Comparison of ENCODE assay signal across 8 cellular contexts in genomic region chr5:177875013-177875906, GRCh38.
DNase-seq lines count a peak whose midpoint lies in the region; ATAC-seq, FAIRE-seq and TF ChIP-seq lines count a peak whose summit lies in the region.
"Not testable (repeated sequence)": the region's sequence is repeated elsewhere in the genome, so short reads cannot be mapped to it uniquely, and the experiment has no call there.

No MANE protein-coding gene starts in this region.

- not testable (repeated sequence) for FAIRE-seq in A549 (lab: Jason Lieb, UNC)

- POLR2A ChIA-PET in A549 (lab: Yijun Ruan, JAX): not testable (repeated sequence)

- intact Hi-C loops in left cardiac atrium (cut with DNase I): not testable (repeated sequence)

- DNase-seq in A549 (ENCODE audit: low read depth in 1 of 2, low spot score in 1 of 2) (peak in 1 of 2 experiments; percentile 4), left cardiac atrium (peak; percentile 19)
- DNase-seq in astrocyte of the spinal cord (ENCODE audit: low read depth, low spot score); osteoblast (ENCODE audit: insufficient read length, low spot score, missing footprints): not testable (repeated sequence)

- TF ChIP-seq RAD21 in A549 (conservative IDR thresholded peaks at IDR 0.05 in 1 of 2, IDR thresholded peaks at IDR 0.05 in 1 of 2): not testable (repeated sequence)

- not testable (repeated sequence) for TF ChIP-seq CTCF in A549 (IDR thresholded peaks at IDR 0.05); OCI-LY3 (IDR thresholded peaks at IDR 0.05; ENCODE audit: low read depth, low read length); astrocyte of the spinal cord (IDR thresholded peaks at IDR 0.05; ENCODE audit: low read depth, low read length); osteoblast (IDR thresholded peaks at IDR 0.05; ENCODE audit: extremely low read depth, low read depth, low read length)

- WGBS in A549 (ENCODE audit: missing lambda C conversion rate): 25% methylated on average over 4 of the region's 57 CpGs

- H3K27me3 ChIP-seq in OCI-LY3 (ENCODE audit: low read depth, low read length); osteoblast (ENCODE audit: insufficient read depth, low read length): not testable (repeated sequence)

- not testable (repeated sequence) for H4K20me1 ChIP-seq in OCI-LY3 (ENCODE audit: insufficient read depth, low read length); osteoblast (ENCODE audit: insufficient read depth, low read length)

- ATAC-seq in A549: peak; percentile 94 to 95
- peak; percentile 94 for ATAC-seq in GM18511 (IDR thresholded peaks at IDR 0.05; ENCODE audit: unreplicated experiment)
- peak; percentile 57 for ATAC-seq in GM21717 (IDR thresholded peaks at IDR 0.05; ENCODE audit: unreplicated experiment)
- peak; percentile 96 for ATAC-seq in HG03139 (IDR thresholded peaks at IDR 0.05; ENCODE audit: unreplicated experiment)
- peak; percentile 96 to 97 for ATAC-seq in left cardiac atrium

- H3K36me3 ChIP-seq in OCI-LY3 (replicated peaks; ENCODE audit: low read depth, low read length); osteoblast (ENCODE audit: insufficient read depth, low read length): not testable (repeated sequence)

- TF ChIP-seq EP300 in A549 (IDR thresholded peaks at IDR 0.05): not testable (repeated sequence)

- not testable (repeated sequence) for TF ChIP-seq POLR2A in A549 (IDR thresholded peaks at IDR 0.05; ENCODE audit: low read length)

- not testable (repeated sequence) for H3K79me2 ChIP-seq in OCI-LY3 (ENCODE audit: low read length); osteoblast (ENCODE audit: insufficient read depth, low read length)

- not testable (repeated sequence) for H3K4me1 ChIP-seq in A549; OCI-LY3 (ENCODE audit: low read length); osteoblast (ENCODE audit: insufficient read depth, low read length)

- H2AFZ ChIP-seq in OCI-LY3 (ENCODE audit: low read depth, low read length); osteoblast (ENCODE audit: low read length): not testable (repeated sequence)

- H3K4me3 ChIP-seq in A549 (peak overlapping the region; percentile 50), OCI-LY3 (ENCODE audit: low read length) (peak overlapping the region; percentile 67), astrocyte of the spinal cord (ENCODE audit: low read depth, low read length) (peak overlapping the region; percentile 33), osteoblast (ENCODE audit: insufficient read depth, low read length) (peak overlapping the region; percentile 59)

- H3K4me2 ChIP-seq in A549 (peak overlapping the region; percentile 51), OCI-LY3 (ENCODE audit: low read length) (peak overlapping the region; percentile 36; the same call in 1 of the 2 replicates), osteoblast (ENCODE audit: insufficient read depth, low read length) (peak overlapping the region; percentile 51)

- CTCF ChIA-PET in A549 (lab: Yijun Ruan, JAX): not testable (repeated sequence)

- H3K9ac ChIP-seq in OCI-LY3 (ENCODE audit: low read length): not testable (repeated sequence)

- H3K27ac ChIP-seq in A549: peak overlapping the region; percentile 55 to 80; a peak in 4 of 6 replicates
- not testable (repeated sequence) for H3K27ac ChIP-seq in OCI-LY3 (ENCODE audit: low read length); osteoblast (ENCODE audit: low read depth, low read length)

- not testable (repeated sequence) for H3K9me3 ChIP-seq in A549; OCI-LY3 (ENCODE audit: insufficient read depth, low read length); osteoblast (ENCODE audit: low read depth, low read length)

- in situ Hi-C loops in astrocyte of the spinal cord (cut with HindIII; ENCODE audit: low sequenced_read_pairs): not testable (repeated sequence)
